In genomic region chr20:49584418-49585382, GRCh38 we compare ENCODE assay signal across 13 cellular contexts. TPM values are rescaled to one million over a fixed set of nuclear protein-coding genes. Genes with fewer than 3 reads are reported as not detected.
DNase-seq lines count a peak whose midpoint lies in the region; ATAC-seq and TF ChIP-seq lines count a peak whose summit lies in the region.
"Had no signal": no experiment of that assay in that cellular context is flagged by ENCODE, and none has a peak within 500 bp of the region (broad histone marks: within the 10 kb centered on the region; RNA-seq: fewer than 3 reads in every experiment).

No MANE protein-coding gene starts in this region.

- H3K36me3 ChIP-seq in mesenchymal stem cell (ENCODE audit: control insufficient read depth in 1 of 2, insufficient read depth in 2 of 2, low read depth in 1 of 2, low read length in 2 of 2): no peaks in the 10 kb centered on the region
- H3K36me3 ChIP-seq in subcutaneous abdominal adipose tissue (ENCODE audit: control insufficient read depth in 5 of 5, insufficient read depth in 5 of 5, low read length in 5 of 5): no peaks in the 10 kb centered on the region

- H3K4me3 ChIP-seq in mesenchymal stem cell (ENCODE audit: insufficient read depth in 1 of 2, low read depth in 1 of 2, low read length in 2 of 2) (no peak overlapping the region), subcutaneous abdominal adipose tissue (ENCODE audit: low read depth in 1 of 5, low read length in 5 of 5) (no peak overlapping the region)
- H3K4me3 ChIP-seq: GM23338 had no signal

- DNase-seq in DMS 273 (lab: John Stamatoyannopoulos, UW; ENCODE audit: unreplicated experiment) (peak; percentile 45), DMS 273 treated with DMSO at 0.1 percent for 48 hours (lab: John Stamatoyannopoulos, UW) (no peak), mesenchymal stem cell (no peak), ureter (ENCODE audit: low spot score) (no peak), RPMI8226 (no peak), erythroblast (lab: John Stamatoyannopoulos, UW) (no peak)
- no peak for DNase-seq in activated naive CD8-positive, alpha-beta T cell treated with anti-CD3 and anti-CD28 coated beads, Interleukin-2, amount 50 U/mL, for 24 hours
- DNase-seq: activated CD4-positive, alpha-beta T cell treated with anti-CD3 and anti-CD28 coated beads for 4 hours; NCI-H1105 treated with DMSO at 0.1 percent for 48 hours; stimulated activated CD4-positive, alpha-beta T cell treated with anti-CD3 and anti-CD28 coated beads, Interleukin-12 subunit alpha, Interleukin-12 subunit beta, amount 100 ng/mL, for 4 hours had no signal

- H3K4me3 Mint-ChIP-seq in activated naive CD8-positive, alpha-beta T cell treated with anti-CD3 and anti-CD28 coated beads, Interleukin-2, amount 50 U/mL, for 24 hours: no peak overlapping the region
- H3K4me3 Mint-ChIP-seq: GM23338 had no signal

- H4K8ac ChIP-seq in mesenchymal stem cell (ENCODE audit: low read length): no peak overlapping the region

- H3K9me3 Mint-ChIP-seq in activated naive CD8-positive, alpha-beta T cell treated with anti-CD3 and anti-CD28 coated beads, Interleukin-2, amount 50 U/mL, for 24 hours: peaks cover 10% of the 10 kb centered on the region

- H2AK5ac ChIP-seq in mesenchymal stem cell (ENCODE audit: low read length, severe bottlenecking): peak overlapping the region; percentile 44

- no peaks in the 10 kb centered on the region for H3K79me1 ChIP-seq in mesenchymal stem cell (replicated peaks; ENCODE audit: low read length, poor library complexity, severe bottlenecking)

- no peak overlapping the region for H3K4me2 ChIP-seq in mesenchymal stem cell (ENCODE audit: low read length, poor library complexity, severe bottlenecking)
- H3K4me2 ChIP-seq: GM23338 had no signal

- TF ChIP-seq POLR2A in erythroblast (IDR thresholded peaks at IDR 0.05; ENCODE audit: low read length): no peak

- peak overlapping the region; percentile 80 for H3K9ac ChIP-seq in mesenchymal stem cell (ENCODE audit: low read length)
- no peak overlapping the region for H3K9ac ChIP-seq in subcutaneous abdominal adipose tissue (ENCODE audit: low read length in 5 of 5)

- H3K14ac ChIP-seq in mesenchymal stem cell (ENCODE audit: low read length in 2 of 2): no peak overlapping the region

- H3K27ac ChIP-seq in mesenchymal stem cell (ENCODE audit: low read length, poor library complexity, severe bottlenecking) (no peak overlapping the region), subcutaneous abdominal adipose tissue (ENCODE audit: low read depth, low read length) (peak overlapping the region; percentile 24)
- H3K27ac ChIP-seq: 22Rv1 had no signal

- H3K27ac Mint-ChIP-seq in activated naive CD8-positive, alpha-beta T cell treated with anti-CD3 and anti-CD28 coated beads, Interleukin-2, amount 50 U/mL, for 24 hours: peak overlapping the region; percentile 0
- H3K27ac Mint-ChIP-seq: GM23338 had no signal

- H3K23ac ChIP-seq in mesenchymal stem cell (ENCODE audit: low read length in 2 of 2): no peak overlapping the region

- no peak for ATAC-seq in activated naive CD8-positive, alpha-beta T cell treated with anti-CD3 and anti-CD28 coated beads, Interleukin-2, amount 50 U/mL, for 24 hours
- ATAC-seq: GM23338 had no signal

- no peak overlapping the region for H2BK15ac ChIP-seq in mesenchymal stem cell (ENCODE audit: low read depth, poor library complexity, severe bottlenecking)

- WGBS in mesenchymal stem cell: 92% methylated on average over 10 of the region's 14 CpGs

- H3K36me3 Mint-ChIP-seq in activated naive CD8-positive, alpha-beta T cell treated with anti-CD3 and anti-CD28 coated beads, Interleukin-2, amount 50 U/mL, for 24 hours (ENCODE audit: low read depth): peaks cover 10% of the 10 kb centered on the region

- H2BK120ac ChIP-seq in mesenchymal stem cell (ENCODE audit: low read depth, low read length): no peak overlapping the region

- no peak overlapping the region for H2BK12ac ChIP-seq in mesenchymal stem cell (ENCODE audit: low read length in 2 of 2)

- no peak overlapping the region for H4K91ac ChIP-seq in mesenchymal stem cell (ENCODE audit: low read length)

- H3K4ac ChIP-seq in mesenchymal stem cell (ENCODE audit: low read depth in 1 of 2, low read length in 2 of 2): no peak overlapping the region

- H3K27me3 ChIP-seq in mesenchymal stem cell (ENCODE audit: control insufficient read depth in 1 of 2, insufficient read depth in 1 of 2, low read length in 2 of 2) (no peaks in the 10 kb centered on the region), subcutaneous abdominal adipose tissue (ENCODE audit: control insufficient read depth in 5 of 5, insufficient read depth in 4 of 5, low read length in 5 of 5) (peaks cover 0 to 13% (median 3%) of the 10 kb centered on the region in 5 donors)

- H3K9me3 ChIP-seq in mesenchymal stem cell (ENCODE audit: control insufficient read depth, low read length): peaks cover 8% of the 10 kb centered on the region
- H3K9me3 ChIP-seq in subcutaneous abdominal adipose tissue (ENCODE audit: control insufficient read depth in 5 of 5, low read length in 5 of 5): peaks cover 4 to 5% (median 4%) of the 10 kb centered on the region in 5 donors

- peaks cover 42% of the 10 kb centered on the region for H3K4me1 Mint-ChIP-seq in activated naive CD8-positive, alpha-beta T cell treated with anti-CD3 and anti-CD28 coated beads, Interleukin-2, amount 50 U/mL, for 24 hours

- H3K4me1 ChIP-seq in mesenchymal stem cell (ENCODE audit: control insufficient read depth, insufficient read depth, low read depth, low read length) (peaks cover 13% of the 10 kb centered on the region), subcutaneous abdominal adipose tissue (ENCODE audit: control insufficient read depth in 5 of 5, insufficient read depth in 5 of 5, low read length in 5 of 5) (peaks cover 3 to 22% (median 14%) of the 10 kb centered on the region in 5 donors)

- H3K18ac ChIP-seq in mesenchymal stem cell (ENCODE audit: low read depth in 1 of 2, low read length in 2 of 2): no peak overlapping the region

- no peak overlapping the region for H2BK5ac ChIP-seq in mesenchymal stem cell (ENCODE audit: low read depth, low read length, poor library complexity, severe bottlenecking)

- no peak overlapping the region for H2AFZ ChIP-seq in mesenchymal stem cell (ENCODE audit: low read depth, low read length)

- H3K27me3 Mint-ChIP-seq in activated naive CD8-positive, alpha-beta T cell treated with anti-CD3 and anti-CD28 coated beads, Interleukin-2, amount 50 U/mL, for 24 hours: peaks cover 13% of the 10 kb centered on the region

RNA-seq across cellular contexts. Expression of gene PTGIS, which starts 16.8 kb away (rescaled TPM):
- 0.01 TPM for polyA plus RNA-seq in mesenchymal stem cell (2013, experiment 1 of 2)
- 0.01 TPM for polyA plus RNA-seq in mesenchymal stem cell (2013, experiment 2 of 2)
- 57.8 TPM for total RNA-seq in ureter
